ENCODE assay signal across 9 cellular contexts in the genomic region with DNA sequence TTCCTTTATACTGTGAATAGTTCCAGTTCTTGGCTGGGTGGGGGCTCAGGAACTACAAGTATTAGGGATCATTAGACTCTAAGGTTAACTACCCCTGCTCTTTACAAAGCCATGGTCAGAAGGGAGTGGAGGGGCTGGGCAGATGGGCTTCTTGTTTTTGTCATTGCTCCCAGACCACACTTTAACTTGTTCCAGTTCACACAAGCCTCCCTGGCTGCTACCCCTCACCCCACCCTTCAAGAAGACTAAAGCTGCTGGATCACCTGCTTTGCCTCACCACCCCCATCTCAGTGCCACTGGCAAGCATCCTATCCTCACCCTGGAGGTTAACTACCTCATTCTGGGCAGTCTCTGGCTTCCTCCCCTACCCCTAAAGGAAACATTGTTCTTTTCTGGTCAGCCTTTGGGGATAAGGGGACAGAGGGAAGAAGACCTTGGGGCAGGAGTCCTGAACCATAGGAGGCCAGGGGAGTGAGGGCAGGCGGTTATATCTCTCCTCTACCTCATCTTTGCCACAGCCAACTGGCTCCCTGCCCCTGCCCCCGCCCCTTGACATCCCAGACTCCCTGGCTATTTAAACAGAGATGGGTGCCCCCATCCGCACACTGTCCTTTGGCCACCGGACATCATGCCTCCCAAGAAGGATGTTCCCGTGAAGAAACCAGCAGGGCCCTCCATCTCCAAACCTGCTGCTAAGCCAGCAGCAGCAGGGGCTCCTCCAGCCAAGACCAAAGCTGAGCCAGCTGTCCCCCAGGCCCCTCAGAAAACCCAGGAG. TPM values are rescaled to one million over a fixed set of nuclear protein-coding genes. Genes with fewer than 3 reads are reported as not detected.
A peak's percentile ranks its signal among the peaks of the same experiment; 100 is the strongest.
DNase-seq lines count a peak whose midpoint lies in the region; ATAC-seq and TF ChIP-seq lines count a peak whose summit lies in the region.
"Had no signal": no experiment of that assay in that cellular context is flagged by ENCODE, and none has a peak within 500 bp of the region (broad histone marks: within the 10 kb centered on the region; RNA-seq: fewer than 3 reads in every experiment).

No MANE protein-coding gene starts in this region.

- H3K27ac ChIP-seq in CD8-positive, alpha-beta memory T cell (ENCODE audit: low read depth, low read length), result peak overlapping the region; percentile 80
- peak overlapping the region; percentile 85 for H3K27ac ChIP-seq in neural cell (ENCODE audit: low read length)

- POLR2A ChIA-PET in CD8-positive, alpha-beta memory T cell (lab: Charles Lee), result no interaction called here

- peak overlapping the region; percentile 80 for H3K9ac ChIP-seq in neural cell (ENCODE audit: low read length)

- H3K36me3 Mint-ChIP-seq in CD8-positive, alpha-beta memory T cell, result peaks cover 0 to 10% (median 3%) of the 10 kb centered on the region in 3 donors
- H3K36me3 Mint-ChIP-seq in chondrocyte (ENCODE audit: low read depth), result peaks cover 3% of the 10 kb centered on the region

- H3K9me3 Mint-ChIP-seq in CD8-positive, alpha-beta memory T cell, result no peaks in the 10 kb centered on the region
- no peaks in the 10 kb centered on the region for H3K9me3 Mint-ChIP-seq in chondrocyte (ENCODE audit: low read depth)

- no peak overlapping the region for H2AFZ ChIP-seq in neural cell (ENCODE audit: low read depth, low read length)

- no peak for TF ChIP-seq EP300 in neural cell (conservative IDR thresholded peaks at IDR 0.05; ENCODE audit: poor library complexity, severe bottlenecking)

- CTCF ChIA-PET in CD8-positive, alpha-beta memory T cell (lab: Charles Lee), result no interaction called here

- DNase-seq in CD8-positive, alpha-beta memory T cell, result no peak
- DNase-seq in MG63 (no peak), chondrocyte (ENCODE audit: low spot score) (no peak), iPS-NIHi11 (ENCODE audit: low spot score) (no peak), DMS 273 (lab: John Stamatoyannopoulos, UW; ENCODE audit: unreplicated experiment) (no peak), NCI-H2227 treated with DMSO at 0.1 percent for 48 hours (lab: John Stamatoyannopoulos, UW) (no peak)
- DNase-seq: stimulated activated CD4-positive, alpha-beta T cell treated with anti-CD3 and anti-CD28 coated beads, Interleukin-4, amount 100 ng/mL, for 4 hours had no signal

- no peak for TF ChIP-seq CTCF in chondrocyte (IDR thresholded peaks at IDR 0.05)
- TF ChIP-seq CTCF in neural cell (IDR thresholded peaks at IDR 0.05; ENCODE audit: poor library complexity, severe bottlenecking), result no peak

- no peak for ATAC-seq in GM19467 (IDR thresholded peaks at IDR 0.05; ENCODE audit: unreplicated experiment)

- no peaks in the 10 kb centered on the region for H3K27me3 ChIP-seq in CD8-positive, alpha-beta memory T cell (ENCODE audit: insufficient read depth, low read length, poor library complexity, severe bottlenecking)
- H3K27me3 ChIP-seq in MG63, result no peaks in the 10 kb centered on the region
- no peaks in the 10 kb centered on the region for H3K27me3 ChIP-seq in neural cell (ENCODE audit: insufficient read depth, low read depth, low read length)

- H3K27me3 Mint-ChIP-seq in CD8-positive, alpha-beta memory T cell, result no peaks in the 10 kb centered on the region
- H3K27me3 Mint-ChIP-seq in chondrocyte (ENCODE audit: low read depth), result no peaks in the 10 kb centered on the region

- H3K9me3 ChIP-seq in CD8-positive, alpha-beta memory T cell (ENCODE audit: low read length), result no peaks in the 10 kb centered on the region
- no peaks in the 10 kb centered on the region for H3K9me3 ChIP-seq in MG63
- H3K9me3 ChIP-seq in neural cell (ENCODE audit: low read length), result no peaks in the 10 kb centered on the region

- peak overlapping the region; percentile 99 for H3K4me2 ChIP-seq in neural cell (ENCODE audit: low read length)

- H3K27ac Mint-ChIP-seq in CD8-positive, alpha-beta memory T cell, result peak overlapping the region in 5 of 8 donors; percentile 45 to 98 (median 97)
- H3K27ac Mint-ChIP-seq in chondrocyte (ENCODE audit: unreplicated experiment), result peak overlapping the region; percentile 27

- no peak for TF ChIP-seq RAD21 in neural cell (conservative IDR thresholded peaks at IDR 0.05)

- H3K4me1 Mint-ChIP-seq in CD8-positive, alpha-beta memory T cell, result peaks cover 38 to 41% (median 39%) of the 10 kb centered on the region in 3 donors
- peaks cover 45% of the 10 kb centered on the region for H3K4me1 Mint-ChIP-seq in chondrocyte (ENCODE audit: low read depth)

- no peaks in the 10 kb centered on the region for H3K36me3 ChIP-seq in CD8-positive, alpha-beta memory T cell (ENCODE audit: insufficient read depth, low read length)
- H3K36me3 ChIP-seq in MG63, result peaks cover 10% of the 10 kb centered on the region
- no peaks in the 10 kb centered on the region for H3K36me3 ChIP-seq in neural cell (ENCODE audit: insufficient read depth, low read length)

- H3K4me1 ChIP-seq in CD8-positive, alpha-beta memory T cell (ENCODE audit: insufficient read depth, low read length), result peaks cover 30% of the 10 kb centered on the region

- peak overlapping the region in 6 of 7 donors; percentile 44 to 98 (median 90) for H3K4me3 Mint-ChIP-seq in CD8-positive, alpha-beta memory T cell
- peak overlapping the region; percentile 87 for H3K4me3 Mint-ChIP-seq in chondrocyte (ENCODE audit: unreplicated experiment)

- H4K20me1 ChIP-seq in neural cell (ENCODE audit: insufficient read depth), result no peaks in the 10 kb centered on the region

- peaks cover 17% of the 10 kb centered on the region for H3K79me2 ChIP-seq in neural cell (replicated peaks; ENCODE audit: insufficient read depth, low read length)

- peaks cover 3% of the 10 kb centered on the region for H3F3A ChIP-seq in neural cell (ENCODE audit: insufficient read depth, low read length, poor library complexity, severe bottlenecking)

- H3K9me2 ChIP-seq in neural cell (ENCODE audit: insufficient read depth, low read length), result no peaks in the 10 kb centered on the region

- H3K4me3 ChIP-seq in CD8-positive, alpha-beta memory T cell (ENCODE audit: low read length), result no peak overlapping the region
- H3K4me3 ChIP-seq in MG63, result peak overlapping the region; percentile 65
- peak overlapping the region; percentile 73 for H3K4me3 ChIP-seq in neural cell (ENCODE audit: low read length)

TF ChIP-seq in neural cell, 6 proteins besides CTCF, POLR2A, EP300 and RAD21:
- no peak for TF ChIP-seq TAF1 (IDR thresholded peaks at IDR 0.05; ENCODE audit: low read depth)
- TF ChIP-seq POLR2AphosphoS5 (IDR thresholded peaks at IDR 0.05), result no peak
- no peak for TF ChIP-seq MXI1 (conservative IDR thresholded peaks at IDR 0.05; ENCODE audit: poor library complexity, severe bottlenecking)
- TF ChIP-seq, protein P1, sequence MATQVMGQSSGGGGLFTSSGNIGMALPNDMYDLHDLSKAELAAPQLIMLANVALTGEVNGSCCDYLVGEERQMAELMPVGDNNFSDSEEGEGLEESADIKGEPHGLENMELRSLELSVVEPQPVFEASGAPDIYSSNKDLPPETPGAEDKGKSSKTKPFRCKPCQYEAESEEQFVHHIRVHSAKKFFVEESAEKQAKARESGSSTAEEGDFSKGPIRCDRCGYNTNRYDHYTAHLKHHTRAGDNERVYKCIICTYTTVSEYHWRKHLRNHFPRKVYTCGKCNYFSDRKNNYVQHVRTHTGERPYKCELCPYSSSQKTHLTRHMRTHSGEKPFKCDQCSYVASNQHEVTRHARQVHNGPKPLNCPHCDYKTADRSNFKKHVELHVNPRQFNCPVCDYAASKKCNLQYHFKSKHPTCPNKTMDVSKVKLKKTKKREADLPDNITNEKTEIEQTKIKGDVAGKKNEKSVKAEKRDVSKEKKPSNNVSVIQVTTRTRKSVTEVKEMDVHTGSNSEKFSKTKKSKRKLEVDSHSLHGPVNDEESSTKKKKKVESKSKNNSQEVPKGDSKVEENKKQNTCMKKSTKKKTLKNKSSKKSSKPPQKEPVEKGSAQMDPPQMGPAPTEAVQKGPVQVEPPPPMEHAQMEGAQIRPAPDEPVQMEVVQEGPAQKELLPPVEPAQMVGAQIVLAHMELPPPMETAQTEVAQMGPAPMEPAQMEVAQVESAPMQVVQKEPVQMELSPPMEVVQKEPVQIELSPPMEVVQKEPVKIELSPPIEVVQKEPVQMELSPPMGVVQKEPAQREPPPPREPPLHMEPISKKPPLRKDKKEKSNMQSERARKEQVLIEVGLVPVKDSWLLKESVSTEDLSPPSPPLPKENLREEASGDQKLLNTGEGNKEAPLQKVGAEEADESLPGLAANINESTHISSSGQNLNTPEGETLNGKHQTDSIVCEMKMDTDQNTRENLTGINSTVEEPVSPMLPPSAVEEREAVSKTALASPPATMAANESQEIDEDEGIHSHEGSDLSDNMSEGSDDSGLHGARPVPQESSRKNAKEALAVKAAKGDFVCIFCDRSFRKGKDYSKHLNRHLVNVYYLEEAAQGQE (IDR thresholded peaks at IDR 0.05; ENCODE audit: borderline replicate concordance), result no peak
- no peak for TF ChIP-seq SMC3 (conservative IDR thresholded peaks at IDR 0.05; ENCODE audit: poor library complexity)

RNA-seq across cellular contexts. Expression of a gene that starts 1.1 kb away (rescaled TPM):
- total RNA-seq in CD8-positive, alpha-beta memory T cell, result 10 to 100 TPM; 68.6 to 70.0 TPM
- 6.2 TPM for polyA plus RNA-seq in CD8-positive, alpha-beta memory T cell
- total RNA-seq in MG63 (2014; rRNA removed; shearing (Covaris generic); ENCODE audit: low replicate concordance), result 65.7 and 123 TPM in 2 replicates
- total RNA-seq in chondrocyte, result 70.5 to 79.7 TPM (median 75.2 TPM) in 3 replicates
- 369 and 376 TPM in 2 replicates for polyA plus RNA-seq in neural cell
- 78.0 and 82.5 TPM in 2 replicates for polyA minus RNA-seq in neural cell

RNA-seq across cellular contexts. Expression of a gene that starts 4.7 kb away (rescaled TPM):
- 1,000 to 10,000 TPM; 1,010 to 1,017 TPM for total RNA-seq in CD8-positive, alpha-beta memory T cell
- 2,423 TPM for polyA plus RNA-seq in CD8-positive, alpha-beta memory T cell
- total RNA-seq in MG63 (2014; rRNA removed; shearing (Covaris generic); ENCODE audit: low replicate concordance), result 1,658 and 1,845 TPM in 2 replicates
- total RNA-seq in chondrocyte, result 1,367 to 2,282 TPM (median 2,236 TPM) in 3 replicates
- 2,918 and 3,234 TPM in 2 replicates for polyA plus RNA-seq in neural cell
- 523 and 580 TPM in 2 replicates for polyA minus RNA-seq in neural cell

RNA-seq across cellular contexts. Expression of a gene that starts 25.4 kb away (rescaled TPM):
- 100 to 1,000 TPM; 185 to 191 TPM for total RNA-seq in CD8-positive, alpha-beta memory T cell
- polyA plus RNA-seq in CD8-positive, alpha-beta memory T cell, result 374 TPM
- total RNA-seq in MG63 (2014; rRNA removed; shearing (Covaris generic); ENCODE audit: low replicate concordance), result 84.9 and 145 TPM in 2 replicates
- total RNA-seq in chondrocyte, result 127 to 155 TPM (median 144 TPM) in 3 replicates
- polyA plus RNA-seq in neural cell, result 19.6 and 25.1 TPM in 2 replicates
- 16.4 and 26.1 TPM in 2 replicates for polyA minus RNA-seq in neural cell

RNA-seq across cellular contexts. Expression of a gene that starts 35.4 kb away (rescaled TPM):
- 1 to 10 TPM; 8.1 to 9.0 TPM for total RNA-seq in CD8-positive, alpha-beta memory T cell
- polyA plus RNA-seq in CD8-positive, alpha-beta memory T cell, result 3.2 TPM
- total RNA-seq in MG63 (2014; rRNA removed; shearing (Covaris generic); ENCODE audit: low replicate concordance), result 3.5 and 5.3 TPM in 2 replicates
- 5.0 to 11.2 TPM (median 8.0 TPM) in 3 replicates for total RNA-seq in chondrocyte
- polyA plus RNA-seq in neural cell, result 6.7 and 11.3 TPM in 2 replicates
- 18.8 and 25.1 TPM in 2 replicates for polyA minus RNA-seq in neural cell

RNA-seq across cellular contexts. Expression of a gene that starts 35.8 kb away (rescaled TPM):
- 100 to 1,000 TPM; 107 to 118 TPM for total RNA-seq in CD8-positive, alpha-beta memory T cell
- 92.4 TPM for polyA plus RNA-seq in CD8-positive, alpha-beta memory T cell
- total RNA-seq in MG63 (2014; rRNA removed; shearing (Covaris generic); ENCODE audit: low replicate concordance), result 10.6 and 14.8 TPM in 2 replicates
- 50.4 to 96.7 TPM (median 57.4 TPM) in 3 replicates for total RNA-seq in chondrocyte
- polyA plus RNA-seq in neural cell, result 85.6 and 93.2 TPM in 2 replicates
- 157 TPM in 2 replicates for polyA minus RNA-seq in neural cell
